ENCODE assay signal across 5 cellular contexts in the genomic region with DNA sequence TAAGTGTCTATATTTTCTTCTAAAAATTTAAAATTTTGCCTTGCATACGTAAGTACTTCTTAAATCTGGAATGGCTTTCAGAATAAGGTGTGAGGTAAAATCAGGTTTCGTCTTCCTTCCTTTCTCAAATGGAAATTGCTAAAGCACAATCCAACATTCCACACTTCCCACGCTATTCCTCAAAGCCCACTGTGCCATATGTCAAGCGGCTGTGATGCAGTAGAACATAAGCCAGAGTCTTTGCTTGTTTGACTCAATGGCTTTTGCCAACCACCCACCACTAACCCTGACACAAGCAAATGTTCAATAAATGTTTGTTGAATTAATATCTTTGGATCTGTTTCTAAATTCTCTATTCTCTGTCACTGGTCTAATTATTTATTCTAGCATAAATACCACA.
"Had no signal": no experiment of that assay in that cellular context is flagged by ENCODE, and none has a peak within 500 bp of the region (broad histone marks: within the 10 kb centered on the region; RNA-seq: fewer than 3 reads in every experiment).

No MANE protein-coding gene starts in this region.

- DNase-seq: H9, HCEC 1CT, IMR-90 had no signal

- H3K4me3 ChIP-seq: GM23338, K562 had no signal
